In genomic region chr1:21206117-21206516, GRCh38 we compare ENCODE assay signal across 28 cellular contexts. TPM values are rescaled to one million over a fixed set of nuclear protein-coding genes. Genes with fewer than 3 reads are reported as not detected.
DNase-seq lines count a peak whose midpoint lies in the region; ATAC-seq and TF ChIP-seq lines count a peak whose summit lies in the region.
"Had no signal": no experiment of that assay in that cellular context is flagged by ENCODE, and none has a peak within 500 bp of the region (broad histone marks: within the 10 kb centered on the region; RNA-seq: fewer than 3 reads in every experiment).

No MANE protein-coding gene starts in this region.

- WGBS in mammary epithelial cell (ENCODE audit: low coverage, missing lambda C conversion rate): 0% methylated on average over 2 of the region's 2 CpGs

- in situ Hi-C loops in mammary epithelial cell (cut with MboI; ENCODE audit: low sequenced_read_pairs in 2 of 2): loop anchor here in 1 of 2 donors (10.0 kb wide), 1 partner anchor 511 kb away; no protein-coding TSS in a partner anchor

- peak; percentile 11 for DNase-seq in activated T-cell treated with anti-CD3 and anti-CD28 coated beads, Interleukin-2, amount 50 U/mL, for 72 hours
- DNase-seq in activated T-cell treated with anti-CD3 and anti-CD28 coated beads, Interleukin-2, amount 50 U/mL, for 48 hours: no peak
- DNase-seq in NCI-H2227 (lab: John Stamatoyannopoulos, UW; ENCODE audit: unreplicated experiment): peak; percentile 23
- peak; percentile 90 for DNase-seq in mammary epithelial cell
- no peak for DNase-seq in NCI-H1105 (lab: John Stamatoyannopoulos, UW)
- no peak for DNase-seq in SW480 (ENCODE audit: low spot score)
- DNase-seq: activated CD4-positive, alpha-beta T cell treated with anti-CD3 and anti-CD28 coated beads for 48 hours; activated CD8-positive, alpha-beta memory T cell treated with anti-CD3 and anti-CD28 coated beads, Interleukin-2, amount 50 U/mL, for 48 hours; activated gamma-delta T cell treated with Interleukin-2 at 50 U/mL for 16 hours; amygdala; Calu3; central memory CD4-positive, alpha-beta T cell; dorsolateral prefrontal cortex; erythroblast; gastrocnemius medialis; left colon; natural killer cell; NCI-H1048; NCI-H2081 treated with DMSO at 0.1 percent for 48 hours; NK-92 treated with Interleukin-12 subunit alpha and Interleukin-12 subunit beta, amount 100 ng/mL, for 24 hours; pancreas; testis had no signal

- H3K4me2 ChIP-seq in mammary epithelial cell (ENCODE audit: insufficient read depth, low read depth, low read length): no peak overlapping the region
- H3K4me2 ChIP-seq: BLaER1, GM23338, KMS-11 had no signal

- no peaks in the 10 kb centered on the region for H3K4me1 ChIP-seq in mammary epithelial cell (ENCODE audit: insufficient read depth, low read length)
- H3K4me1 ChIP-seq: BLaER1, gastrocnemius medialis, pancreas, testis had no signal

- dilution Hi-C loops in mammary epithelial cell (cut with HindIII; ENCODE audit: low sequenced_read_pairs): no loop called here

- no peak overlapping the region for H3K4me3 Mint-ChIP-seq in activated T-cell treated with anti-CD3 and anti-CD28 coated beads, Interleukin-2, amount 50 U/mL, for 72 hours
- no peak overlapping the region for H3K4me3 Mint-ChIP-seq in stimulated activated memory B cell treated with anti-CD40 and anti-IgM and Interleukin-4, amounts not matched to agents 10 μg/mL and 1 μg/mL and 100 μg/mL, for 72 hours
- H3K4me3 Mint-ChIP-seq: GM23338, natural killer cell had no signal

- no peak overlapping the region for H3K4me3 ChIP-seq in mammary epithelial cell (replicated peaks in 1 of 3; ENCODE audit: insufficient read depth in 1 of 3, low read depth in 2 of 3, low read length in 3 of 3)
- H3K4me3 ChIP-seq: BLaER1, dorsolateral prefrontal cortex, gastrocnemius medialis, GM23338, pancreas, testis had no signal

- no peaks in the 10 kb centered on the region for H3K27me3 Mint-ChIP-seq in activated T-cell treated with anti-CD3 and anti-CD28 coated beads, Interleukin-2, amount 50 U/mL, for 72 hours (ENCODE audit: low read depth)
- no peaks in the 10 kb centered on the region for H3K27me3 Mint-ChIP-seq in stimulated activated memory B cell treated with anti-CD40 and anti-IgM and Interleukin-4, amounts not matched to agents 10 μg/mL and 1 μg/mL and 100 μg/mL, for 72 hours

- no peaks in the 10 kb centered on the region for H3K27me3 ChIP-seq in mammary epithelial cell (ENCODE audit: insufficient read depth, low read length)
- H3K27me3 ChIP-seq: BLaER1, dorsolateral prefrontal cortex, gastrocnemius medialis, pancreas, testis had no signal

- CTCF ChIA-PET in mammary epithelial cell (lab: Charles Lee; ENCODE audit: low non-redundant PET): no interaction called here

- H2AFZ ChIP-seq in mammary epithelial cell (ENCODE audit: low read depth, low read length): no peak overlapping the region
- H2AFZ ChIP-seq: GM23338 had no signal

- H3K9me3 Mint-ChIP-seq in activated T-cell treated with anti-CD3 and anti-CD28 coated beads, Interleukin-2, amount 50 U/mL, for 72 hours: no peaks in the 10 kb centered on the region
- H3K9me3 Mint-ChIP-seq in stimulated activated memory B cell treated with anti-CD40 and anti-IgM and Interleukin-4, amounts not matched to agents 10 μg/mL and 1 μg/mL and 100 μg/mL, for 72 hours: no peaks in the 10 kb centered on the region
- H3K9me3 Mint-ChIP-seq: GM23338, natural killer cell had no signal

- no peaks in the 10 kb centered on the region for H4K20me1 ChIP-seq in mammary epithelial cell (ENCODE audit: insufficient read depth, low read length)
- H4K20me1 ChIP-seq: BLaER1 had no signal

- peaks cover 13% of the 10 kb centered on the region for H3K4me1 Mint-ChIP-seq in activated T-cell treated with anti-CD3 and anti-CD28 coated beads, Interleukin-2, amount 50 U/mL, for 72 hours (ENCODE audit: low read depth)
- H3K4me1 Mint-ChIP-seq in stimulated activated memory B cell treated with anti-CD40 and anti-IgM and Interleukin-4, amounts not matched to agents 10 μg/mL and 1 μg/mL and 100 μg/mL, for 72 hours: no peaks in the 10 kb centered on the region
- H3K4me1 Mint-ChIP-seq: GM23338, natural killer cell had no signal

- H3K27ac ChIP-seq in mammary epithelial cell (ENCODE audit: insufficient read depth, low read depth, low read length): no peak overlapping the region
- H3K27ac ChIP-seq: BLaER1, dorsolateral prefrontal cortex, gastrocnemius medialis, KMS-11, pancreas, testis had no signal

- H3K9me3 ChIP-seq in mammary epithelial cell (replicated peaks; ENCODE audit: insufficient read depth, low read length): no peaks in the 10 kb centered on the region
- H3K9me3 ChIP-seq: BLaER1, gastrocnemius medialis, pancreas, testis had no signal

- H3K36me3 ChIP-seq in mammary epithelial cell (ENCODE audit: insufficient read depth, low read length): no peaks in the 10 kb centered on the region
- H3K36me3 ChIP-seq: BLaER1, gastrocnemius medialis, pancreas had no signal

- intact Hi-C loops in mammary epithelial cell (cut with micrococcal nuclease): no loop called here

- no peak overlapping the region for H3K27ac Mint-ChIP-seq in activated T-cell treated with anti-CD3 and anti-CD28 coated beads, Interleukin-2, amount 50 U/mL, for 72 hours
- no peak overlapping the region for H3K27ac Mint-ChIP-seq in stimulated activated memory B cell treated with anti-CD40 and anti-IgM and Interleukin-4, amounts not matched to agents 10 μg/mL and 1 μg/mL and 100 μg/mL, for 72 hours
- H3K27ac Mint-ChIP-seq: GM23338, natural killer cell had no signal

- TF ChIP-seq CTCF in mammary epithelial cell (conservative IDR thresholded peaks at IDR 0.05 in 1 of 2, IDR thresholded peaks at IDR 0.05 in 1 of 2; ENCODE audit: extremely low read depth in 1 of 2, insufficient read depth in 1 of 2, low read depth in 1 of 2, low read length in 2 of 2): no peak

- no peaks in the 10 kb centered on the region for H3K36me3 Mint-ChIP-seq in activated T-cell treated with anti-CD3 and anti-CD28 coated beads, Interleukin-2, amount 50 U/mL, for 72 hours (ENCODE audit: insufficient read depth in 2 of 2)
- no peaks in the 10 kb centered on the region for H3K36me3 Mint-ChIP-seq in stimulated activated memory B cell treated with anti-CD40 and anti-IgM and Interleukin-4, amounts not matched to agents 10 μg/mL and 1 μg/mL and 100 μg/mL, for 72 hours
- H3K36me3 Mint-ChIP-seq: natural killer cell had no signal

- H3K79me2 ChIP-seq in mammary epithelial cell (ENCODE audit: insufficient read depth, low read length): no peaks in the 10 kb centered on the region

- H3K9ac ChIP-seq in mammary epithelial cell (ENCODE audit: insufficient read depth, low read length): no peak overlapping the region
- H3K9ac ChIP-seq: BLaER1, KMS-11 had no signal

- peak; percentile 72 to 87 for ATAC-seq in activated T-cell treated with anti-CD3 and anti-CD28 coated beads, Interleukin-2, amount 50 U/mL, for 72 hours (replicated peaks in 1 of 2)
- peak; percentile 41 for ATAC-seq in stimulated activated memory B cell treated with anti-CD40 and anti-IgM and Interleukin-4, amounts not matched to agents 10 μg/mL and 1 μg/mL and 100 μg/mL, for 72 hours
- no peak for ATAC-seq in HG03196 (IDR thresholded peaks at IDR 0.05; ENCODE audit: unreplicated experiment)
- ATAC-seq: gastrocnemius medialis, left colon, natural killer cell, pancreas, sciatic nerve had no signal

- BruUV-seq in mammary epithelial cell (replicated peaks; lab: Mats Ljungman, UMichigan): no TSS peak

RNA-seq across cellular contexts. Expression of gene EIF4G3, which starts 29.4 kb away (rescaled TPM):
- 10 to 100 TPM; 33.3 to 36.3 TPM for total RNA-seq in activated T-cell treated with anti-CD3 and anti-CD28 coated beads, Interleukin-2, amount 50 U/mL, for 72 hours
- 10 to 100 TPM; 50.3 to 79.9 TPM for total RNA-seq in mammary epithelial cell
- 43.6 TPM for polyA plus RNA-seq in mammary epithelial cell
- polyA minus RNA-seq in mammary epithelial cell: 43.9 TPM

Comparison
In these comparisons a context has a peak if more than half of its experiments do, and no peak if none do; other contexts are left out.
1. DNase-seq: peak in activated T-cell treated with anti-CD3 and anti-CD28 coated beads, Interleukin-2, amount 50 U/mL, for 72 hours (2 of 2), NCI-H2227 (single experiment) and mammary epithelial cell (single experiment); none in activated T-cell treated with anti-CD3 and anti-CD28 coated beads, Interleukin-2, amount 50 U/mL, for 48 hours (0 of 2), NCI-H1105 (single experiment) and SW480 (single experiment).